8 cellular contexts compared by ENCODE assay signal in genomic region chr1:181088079-181089016, GRCh38. TPM values are rescaled to one million over a fixed set of nuclear protein-coding genes. Genes with fewer than 3 reads are reported as not detected.
A peak's percentile ranks its signal among the peaks of the same experiment; 100 is the strongest.
DNase-seq lines count a peak whose midpoint lies in the region; ATAC-seq and TF ChIP-seq lines count a peak whose summit lies in the region.

IER5 (plus strand) TSS chr1:181088700; CDS start chr1:181088903, 203 bp downstream.

- H3K4me1 Mint-ChIP-seq in activated T-helper 17 cell treated with anti-CD3 and anti-CD28 coated beads, Interleukin-2, amount 50 U/mL, for 72 hours: peaks cover 20% of the 10 kb centered on the region
- peaks cover 25 to 56% (median 46%) of the 10 kb centered on the region in 7 donors for H3K4me1 Mint-ChIP-seq in naive thymus-derived CD4-positive, alpha-beta T cell
- H3K4me1 Mint-ChIP-seq in stimulated activated naive B cell treated with anti-CD40 and anti-IgM and Interleukin-4, amounts not matched to agents 10 μg/mL and 1 μg/mL and 100 μg/mL, for 72 hours: peaks cover 32 to 71% of the 10 kb centered on the region in 2 donors

- H3K4me2 ChIP-seq in Loucy (ENCODE audit: low read depth, low read length, poor library complexity, severe bottlenecking) (peak within 1 kb of the TSS; percentile 97), fibroblast of lung (ENCODE audit: extremely low read depth, insufficient read depth, low read length) (peak within 1 kb of the TSS; percentile 95)

- peak within 1 kb of the TSS; percentile 80 for H3K9ac ChIP-seq in Loucy (ENCODE audit: low read depth, low read length, poor library complexity, severe bottlenecking)
- peak within 1 kb of the TSS; percentile 88 for H3K9ac ChIP-seq in fibroblast of lung (ENCODE audit: insufficient read depth, low read length)

- H4K20me1 ChIP-seq in Loucy (ENCODE audit: insufficient read depth, low read length, poor library complexity, severe bottlenecking) (peaks cover 40% of the 10 kb centered on the region), fibroblast of lung (ENCODE audit: control insufficient read depth, extremely low read depth, insufficient read depth, low read length) (peaks cover 6% of the 10 kb centered on the region)

- H3K4me1 ChIP-seq in Loucy (ENCODE audit: insufficient read depth, low read length, poor library complexity, severe bottlenecking) (peaks cover 38% of the 10 kb centered on the region), RWPE2 (ENCODE audit: insufficient read depth, poor library complexity, severe bottlenecking) (peaks cover 28% of the 10 kb centered on the region), fibroblast of lung (ENCODE audit: control insufficient read depth, extremely low read depth, insufficient read depth, low read length) (peaks cover 10% of the 10 kb centered on the region)
- H3K4me1 ChIP-seq in naive thymus-derived CD4-positive, alpha-beta T cell (ENCODE audit: control insufficient read depth in 2 of 2, insufficient read depth in 2 of 2, low read length in 2 of 2): peaks cover 12 to 23% of the 10 kb centered on the region in 2 donors

- POLR2A ChIA-PET in naive thymus-derived CD4-positive, alpha-beta T cell (lab: Charles Lee): interaction anchor here (0.5 to 10.6 kb wide), 17 partner anchors 14 to 1208 kb away, joined by 3 to 264 read pairs (median 4); partner anchors contain the start of gene MR1

- H3K27ac ChIP-seq in RWPE2 (ENCODE audit: poor library complexity, severe bottlenecking): peak within 1 kb of the TSS; percentile 97
- H3K27ac ChIP-seq in fibroblast of lung (ENCODE audit: insufficient read depth, low read length): peak within 1 kb of the TSS; percentile 87
- H3K27ac ChIP-seq in naive thymus-derived CD4-positive, alpha-beta T cell (ENCODE audit: low read depth, low read length): peak within 1 kb of the TSS; percentile 98

- no peak for TF ChIP-seq CTCF in Loucy (conservative IDR thresholded peaks at IDR 0.05; ENCODE audit: low read length)
- no peak for TF ChIP-seq CTCF in RWPE2 (IDR thresholded peaks at IDR 0.05; ENCODE audit: poor library complexity, severe bottlenecking)
- no peak for TF ChIP-seq CTCF in fibroblast of lung (conservative IDR thresholded peaks at IDR 0.05 in 1 of 2, IDR thresholded peaks at IDR 0.05 in 1 of 2; ENCODE audit: low read depth in 1 of 2, low read length in 2 of 2)

- ATAC-seq in RWPE2 (ENCODE audit: low read depth): peak; percentile 83
- peak; percentile 77 for ATAC-seq in activated T-helper 17 cell treated with anti-CD3 and anti-CD28 coated beads, Interleukin-2, amount 50 U/mL, for 72 hours (replicated peaks)
- ATAC-seq in naive thymus-derived CD4-positive, alpha-beta T cell: peak; percentile 82
- peak; percentile 73 to 74 for ATAC-seq in stimulated activated naive B cell treated with anti-CD40 and anti-IgM and Interleukin-4, amounts not matched to agents 10 μg/mL and 1 μg/mL and 100 μg/mL, for 72 hours (replicated peaks)

- CTCF ChIA-PET in naive thymus-derived CD4-positive, alpha-beta T cell (lab: Charles Lee): interaction anchor here (0.6 to 2.2 kb wide), 7 partner anchors 10 to 122 kb away, joined by 3 to 10 read pairs (median 4); no protein-coding TSS in a partner anchor

- peak within 1 kb of the TSS; percentile 97 for H3K4me3 Mint-ChIP-seq in activated T-helper 17 cell treated with anti-CD3 and anti-CD28 coated beads, Interleukin-2, amount 50 U/mL, for 72 hours
- H3K4me3 Mint-ChIP-seq in naive thymus-derived CD4-positive, alpha-beta T cell: peak within 1 kb of the TSS; percentile 89 to 100 (median 99)
- H3K4me3 Mint-ChIP-seq in stimulated activated naive B cell treated with anti-CD40 and anti-IgM and Interleukin-4, amounts not matched to agents 10 μg/mL and 1 μg/mL and 100 μg/mL, for 72 hours: peak within 1 kb of the TSS; percentile 97 to 99

- peak within 1 kb of the TSS; percentile 87 for H3K4me3 ChIP-seq in H7 (ENCODE audit: insufficient read depth, low read depth, low read length)
- peak within 1 kb of the TSS; percentile 81 for H3K4me3 ChIP-seq in Loucy (ENCODE audit: low read length, poor library complexity, severe bottlenecking)
- peak within 1 kb of the TSS; percentile 75 for H3K4me3 ChIP-seq in RWPE2 (ENCODE audit: severe bottlenecking)
- peak within 1 kb of the TSS; percentile 91 to 99 (median 96) for H3K4me3 ChIP-seq in fibroblast of lung (replicated peaks in 1 of 4; ENCODE audit: control extremely low read depth in 1 of 4, insufficient read depth in 1 of 4, low read depth in 3 of 4, low read length in 4 of 4)
- peak within 1 kb of the TSS; percentile 83 for H3K4me3 ChIP-seq in naive thymus-derived CD4-positive, alpha-beta T cell (ENCODE audit: low read length)

- H3K27me3 ChIP-seq in H7 (ENCODE audit: control insufficient read depth, insufficient read depth, low read length) (peaks cover 37% of the 10 kb centered on the region), Loucy (ENCODE audit: insufficient read depth, low read length, poor library complexity, severe bottlenecking) (no peaks in the 10 kb centered on the region), RWPE2 (ENCODE audit: insufficient read depth, poor library complexity, severe bottlenecking) (no peaks in the 10 kb centered on the region), fibroblast of lung (ENCODE audit: control insufficient read depth, insufficient read depth, low read length) (no peaks in the 10 kb centered on the region)
- H3K27me3 ChIP-seq in naive thymus-derived CD4-positive, alpha-beta T cell (ENCODE audit: control insufficient read depth in 2 of 2, insufficient read depth in 2 of 2, low read length in 2 of 2): no peaks in the 10 kb centered on the region

- no peaks in the 10 kb centered on the region for H3F3A ChIP-seq in Loucy (ENCODE audit: low read depth)

- intact Hi-C loops in naive thymus-derived CD4-positive, alpha-beta T cell (cut with micrococcal nuclease): loop anchor here (1.0 to 10.0 kb wide), 15 partner anchors 17 to 1750 kb away; partner anchors contain the start of genes ACBD6 (in 1 of the 2), DHX9 (in 1 of the 2), MR1 (in 1 of the 2) and STX6 (in 1 of the 2)

- H2AFZ ChIP-seq in Loucy (ENCODE audit: low read length) (peak within 1 kb of the TSS; percentile 81), fibroblast of lung (ENCODE audit: low read length) (peak within 1 kb of the TSS; percentile 76)

- H3K79me2 ChIP-seq in Loucy (ENCODE audit: insufficient read depth, low read length): peaks cover 47% of the 10 kb centered on the region
- H3K79me2 ChIP-seq in fibroblast of lung (ENCODE audit: control insufficient read depth, insufficient read depth, low read length): peaks cover 55% of the 10 kb centered on the region

- H3K9me3 ChIP-seq in Loucy (ENCODE audit: insufficient read depth, low read depth, low read length) (no peaks in the 10 kb centered on the region), RWPE2 (ENCODE audit: severe bottlenecking) (no peaks in the 10 kb centered on the region), fibroblast of lung (ENCODE audit: control insufficient read depth, insufficient read depth, low read depth, low read length) (no peaks in the 10 kb centered on the region)
- H3K9me3 ChIP-seq in naive thymus-derived CD4-positive, alpha-beta T cell (ENCODE audit: control insufficient read depth in 2 of 3, low read length in 3 of 3): no peaks in the 10 kb centered on the region

- no peaks in the 10 kb centered on the region for H3K27me3 Mint-ChIP-seq in activated T-helper 17 cell treated with anti-CD3 and anti-CD28 coated beads, Interleukin-2, amount 50 U/mL, for 72 hours
- peaks cover 0 to 9% (median 0%) of the 10 kb centered on the region in 5 donors for H3K27me3 Mint-ChIP-seq in naive thymus-derived CD4-positive, alpha-beta T cell
- no peaks in the 10 kb centered on the region for H3K27me3 Mint-ChIP-seq in stimulated activated naive B cell treated with anti-CD40 and anti-IgM and Interleukin-4, amounts not matched to agents 10 μg/mL and 1 μg/mL and 100 μg/mL, for 72 hours

- no peaks in the 10 kb centered on the region for H3K9me3 Mint-ChIP-seq in activated T-helper 17 cell treated with anti-CD3 and anti-CD28 coated beads, Interleukin-2, amount 50 U/mL, for 72 hours
- H3K9me3 Mint-ChIP-seq in naive thymus-derived CD4-positive, alpha-beta T cell: peaks cover 0 to 5% (median 0%) of the 10 kb centered on the region in 11 donors
- no peaks in the 10 kb centered on the region for H3K9me3 Mint-ChIP-seq in stimulated activated naive B cell treated with anti-CD40 and anti-IgM and Interleukin-4, amounts not matched to agents 10 μg/mL and 1 μg/mL and 100 μg/mL, for 72 hours

- H3K27ac Mint-ChIP-seq in activated T-helper 17 cell treated with anti-CD3 and anti-CD28 coated beads, Interleukin-2, amount 50 U/mL, for 72 hours: peak within 1 kb of the TSS; percentile 99
- peak within 1 kb of the TSS; percentile 92 to 98 (median 97) for H3K27ac Mint-ChIP-seq in naive thymus-derived CD4-positive, alpha-beta T cell
- H3K27ac Mint-ChIP-seq in stimulated activated naive B cell treated with anti-CD40 and anti-IgM and Interleukin-4, amounts not matched to agents 10 μg/mL and 1 μg/mL and 100 μg/mL, for 72 hours: peak within 1 kb of the TSS; percentile 99

- DNase-seq in ELR (ENCODE audit: low read depth): peak; percentile 97
- DNase-seq in H7: peak; percentile 97
- DNase-seq in RWPE2 (ENCODE audit: low spot score): peak; percentile 96
- peak; percentile 94 to 96 for DNase-seq in fibroblast of lung (ENCODE audit: low read depth in 2 of 2)
- peak; percentile 86 to 97 (median 92) for DNase-seq in naive thymus-derived CD4-positive, alpha-beta T cell
- DNase-seq in stimulated activated naive B cell treated with anti-CD40 and anti-IgM and Interleukin-4, amounts not matched to agents 10 μg/mL and 1 μg/mL and 100 μg/mL, for 72 hours: peak; percentile 96

- H3K36me3 ChIP-seq in H7 (replicated peaks; ENCODE audit: control insufficient read depth, insufficient read depth, low read length): no peaks in the 10 kb centered on the region
- H3K36me3 ChIP-seq in Loucy (ENCODE audit: insufficient read depth, low read length): no peaks in the 10 kb centered on the region
- peaks cover 39% of the 10 kb centered on the region for H3K36me3 ChIP-seq in RWPE2 (ENCODE audit: low read depth)
- H3K36me3 ChIP-seq in fibroblast of lung (ENCODE audit: control insufficient read depth, insufficient read depth, low read length): peaks cover 8% of the 10 kb centered on the region
- H3K36me3 ChIP-seq in naive thymus-derived CD4-positive, alpha-beta T cell (ENCODE audit: control insufficient read depth in 2 of 3, insufficient read depth in 3 of 3, low read length in 3 of 3): peaks cover 0 to 4% (median 0%) of the 10 kb centered on the region in 3 experiments

- H3K36me3 Mint-ChIP-seq in activated T-helper 17 cell treated with anti-CD3 and anti-CD28 coated beads, Interleukin-2, amount 50 U/mL, for 72 hours (ENCODE audit: low read depth): peaks cover 52% of the 10 kb centered on the region
- H3K36me3 Mint-ChIP-seq in naive thymus-derived CD4-positive, alpha-beta T cell: peaks cover 0 to 29% (median 0%) of the 10 kb centered on the region in 5 donors
- peaks cover 39 to 47% of the 10 kb centered on the region in 2 donors for H3K36me3 Mint-ChIP-seq in stimulated activated naive B cell treated with anti-CD40 and anti-IgM and Interleukin-4, amounts not matched to agents 10 μg/mL and 1 μg/mL and 100 μg/mL, for 72 hours

- H3K9me2 ChIP-seq in Loucy (replicated peaks; ENCODE audit: low read depth, low read length): no peaks in the 10 kb centered on the region

RNA-seq across cellular contexts. Expression of gene IER5, which starts in this region (rescaled TPM):
- 18.0 and 18.8 TPM in 2 replicates for total RNA-seq in H7 (2014; rRNA removed; shearing (Covaris generic))
- total RNA-seq in activated T-helper 17 cell treated with anti-CD3 and anti-CD28 coated beads, Interleukin-2, amount 50 U/mL, for 72 hours: 10 to 100 TPM; 40.9 to 60.4 TPM
- 31.1 and 42.8 TPM in 2 replicates for total RNA-seq in fibroblast of lung
- polyA plus RNA-seq in fibroblast of lung: 19.1 and 24.2 TPM in 2 replicates
- polyA plus RNA-seq in fibroblast of lung (2012): 26.0 and 33.9 TPM in 2 replicates
- 8.7 and 13.4 TPM in 2 replicates for polyA minus RNA-seq in fibroblast of lung (ENCODE audit: low replicate concordance)
- total RNA-seq in naive thymus-derived CD4-positive, alpha-beta T cell: 10 to 100 TPM; 12.7 to 86.9 (median 46.0) TPM
- 1 to 10 TPM; 2.1 to 2.6 TPM for polyA plus RNA-seq in naive thymus-derived CD4-positive, alpha-beta T cell

Comparison
In these comparisons a context has a peak if more than half of its experiments do, and no peak if none do; other contexts are left out.
1. Peak in every context shown above with its lines: DNase-seq, ATAC-seq, H3K4me3 ChIP-seq and H3K27ac ChIP-seq.